In the genomic region with DNA sequence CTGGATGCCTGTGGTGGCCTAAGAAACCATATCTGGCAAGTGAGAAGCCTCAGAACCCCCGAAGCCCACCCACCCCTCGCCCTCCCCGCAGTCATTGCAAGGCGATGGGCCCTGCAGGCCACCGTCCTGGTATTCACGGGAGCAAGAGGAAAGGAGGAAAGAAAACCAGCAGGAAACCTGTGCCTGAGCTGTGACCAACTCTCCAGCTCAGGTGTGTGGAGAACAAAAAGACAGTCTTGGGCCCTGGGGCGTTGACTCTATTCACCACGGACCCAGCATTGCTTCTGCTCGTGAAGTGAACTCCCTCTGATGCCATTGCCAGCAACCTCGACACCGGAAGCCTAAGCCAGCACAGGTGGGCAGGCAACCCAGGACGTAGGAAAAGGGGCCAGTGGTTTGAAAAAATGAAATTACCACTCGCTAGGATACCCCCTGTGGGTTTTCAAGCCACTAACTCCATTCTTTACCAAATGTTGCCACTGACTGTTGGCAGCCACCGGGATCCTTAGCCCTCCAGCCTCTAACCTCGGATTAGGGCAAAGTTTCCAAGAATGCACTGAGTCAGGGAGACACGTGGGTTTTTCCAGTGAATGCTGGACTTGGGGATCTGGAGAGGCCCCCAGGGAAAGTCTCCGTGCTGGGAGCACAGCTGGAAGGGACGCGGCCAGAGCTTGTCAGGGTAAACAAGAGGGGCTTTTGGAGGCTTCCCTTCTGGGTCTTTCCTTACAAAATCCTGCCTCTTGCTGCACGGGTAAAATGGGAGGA, we compare ENCODE assay signal across 1 cellular context.
TF ChIP-seq lines count a peak whose summit lies in the region.

No MANE protein-coding gene starts in this region.

TF ChIP-seq in HepG2, 621 proteins besides CTCF, POLR2A, EP300 and RAD21:
- TF ChIP-seq TCF7 (IDR thresholded peaks at IDR 0.05; ENCODE audit: low read depth), result no peak
- TF ChIP-seq SMAD3 (CRISPR knock-in tag; IDR thresholded peaks at IDR 0.05), result no peak
- no peak for TF ChIP-seq SMC3 (IDR thresholded peaks at IDR 0.05; ENCODE audit: low read length)
- TF ChIP-seq RXRA (CRISPR knock-in tag; IDR thresholded peaks at IDR 0.05), result no peak
- TF ChIP-seq ZNF687 (CRISPR knock-in tag; IDR thresholded peaks at IDR 0.05), result no peak
- TF ChIP-seq TAF1 (CRISPR knock-in tag; IDR thresholded peaks at IDR 0.05), result no peak
- TF ChIP-seq CAMTA2 (CRISPR knock-in tag; IDR thresholded peaks at IDR 0.05; ENCODE audit: borderline replicate concordance), result no peak
- TF ChIP-seq STAT5B (CRISPR knock-in tag; IDR thresholded peaks at IDR 0.05), result no peak
- no peak for TF ChIP-seq ZNF207 (IDR thresholded peaks at IDR 0.05; ENCODE audit: borderline replicate concordance)
- TF ChIP-seq NRL (CRISPR knock-in tag; IDR thresholded peaks at IDR 0.05; ENCODE audit: borderline replicate concordance), result no peak
